Comparison of ENCODE assay signal across 15 cellular contexts in the genomic region with DNA sequence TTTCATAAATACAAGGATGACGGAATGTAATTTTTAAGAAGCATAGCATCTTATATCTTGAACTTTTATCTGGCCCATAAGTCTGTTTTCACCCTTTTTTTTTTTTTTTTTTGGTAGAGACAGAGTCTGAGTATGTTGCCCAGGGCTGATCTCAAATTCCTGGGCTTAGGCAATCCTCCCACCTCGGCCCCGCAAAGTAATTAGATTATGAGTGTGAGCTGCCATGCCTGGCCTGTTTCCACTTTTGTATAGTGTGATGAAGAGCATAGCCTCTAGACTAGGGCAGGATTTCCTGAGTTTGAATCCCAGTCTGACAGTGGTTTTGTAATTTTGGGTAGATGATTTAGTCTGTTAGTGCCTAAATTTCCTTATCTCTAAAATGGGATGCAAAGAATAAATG. TPM values are rescaled to one million over a fixed set of nuclear protein-coding genes. Genes with fewer than 3 reads are reported as not detected.
DNase-seq lines count a peak whose midpoint lies in the region; ATAC-seq and TF ChIP-seq lines count a peak whose summit lies in the region.
"Had no signal": no experiment of that assay in that cellular context is flagged by ENCODE, and none has a peak within 500 bp of the region (broad histone marks: within the 10 kb centered on the region; RNA-seq: fewer than 3 reads in every experiment).

No MANE protein-coding gene starts in this region.

- POLR2A ChIA-PET in activated CD4-positive, alpha-beta T cell treated with anti-CD3 and anti-CD28 coated beads for 36 hours (lab: Charles Lee), result no interaction called here

- H3K4me3 Mint-ChIP-seq in activated CD4-positive, alpha-beta T cell treated with anti-CD3 and anti-CD28 coated beads, Interleukin-2, amount 10 ng/mL, durations not matched to agents 24 days and 14 days, result no peak overlapping the region
- no peak overlapping the region for H3K4me3 Mint-ChIP-seq in activated CD4-positive, alpha-beta T cell treated with anti-CD3 and anti-CD28 coated beads for 36 hours
- no peak overlapping the region for H3K4me3 Mint-ChIP-seq in endothelial cell (ENCODE audit: unreplicated experiment)
- no peak overlapping the region for H3K4me3 Mint-ChIP-seq in activated CD8-positive, alpha-beta memory T cell treated with anti-CD3 and anti-CD28 coated beads, Interleukin-2, amount 10 ng/mL, durations not matched to agents 7 days and 5 days

- no peak for TF ChIP-seq CTCF in endothelial cell (IDR thresholded peaks at IDR 0.05; ENCODE audit: unreplicated experiment)
- no peak for TF ChIP-seq CTCF in omental fat pad (IDR thresholded peaks at IDR 0.05)

- intact Hi-C loops in activated CD4-positive, alpha-beta T cell treated with anti-CD3 and anti-CD28 coated beads, Interleukin-2, amount 10 ng/mL, durations not matched to agents 24 days and 14 days (cut with micrococcal nuclease), result loop anchor here (2.0 kb wide), 1 partner anchor 15 kb away; no protein-coding TSS in a partner anchor
- intact Hi-C loops in activated CD4-positive, alpha-beta T cell treated with anti-CD3 and anti-CD28 coated beads for 36 hours (cut with DNase I, micrococcal nuclease), result loop anchor here in 1 of 2 experiments (2.0 kb wide), 1 partner anchor 15 kb away; no protein-coding TSS in a partner anchor
- intact Hi-C loops in posterior vena cava (cut with DNase I), result no loop called here

- no peak for ATAC-seq in activated CD4-positive, alpha-beta T cell treated with anti-CD3 and anti-CD28 coated beads for 36 hours
- ATAC-seq in omental fat pad (ENCODE audit: low FRiP score) (peak; percentile 78), HG02642 (IDR thresholded peaks at IDR 0.05; ENCODE audit: poor library complexity, unreplicated experiment) (no peak)
- no peak for ATAC-seq in activated CD8-positive, alpha-beta memory T cell treated with anti-CD3 and anti-CD28 coated beads, Interleukin-2, amount 10 ng/mL, durations not matched to agents 7 days and 5 days
- ATAC-seq: K562 had no signal

- peak overlapping the region; percentile 10 for H3K27ac Mint-ChIP-seq in activated CD4-positive, alpha-beta T cell treated with anti-CD3 and anti-CD28 coated beads, Interleukin-2, amount 10 ng/mL, durations not matched to agents 24 days and 14 days
- H3K27ac Mint-ChIP-seq in activated CD4-positive, alpha-beta T cell treated with anti-CD3 and anti-CD28 coated beads for 36 hours, result no peak overlapping the region
- peak overlapping the region; percentile 84 for H3K27ac Mint-ChIP-seq in endothelial cell (ENCODE audit: unreplicated experiment)
- no peak overlapping the region for H3K27ac Mint-ChIP-seq in activated CD8-positive, alpha-beta memory T cell treated with anti-CD3 and anti-CD28 coated beads, Interleukin-2, amount 10 ng/mL, durations not matched to agents 7 days and 5 days

- no peaks in the 10 kb centered on the region for H3K27me3 Mint-ChIP-seq in activated CD4-positive, alpha-beta T cell treated with anti-CD3 and anti-CD28 coated beads, Interleukin-2, amount 10 ng/mL, durations not matched to agents 24 days and 14 days
- H3K27me3 Mint-ChIP-seq in activated CD4-positive, alpha-beta T cell treated with anti-CD3 and anti-CD28 coated beads for 36 hours, result no peaks in the 10 kb centered on the region
- peaks cover 7% of the 10 kb centered on the region for H3K27me3 Mint-ChIP-seq in endothelial cell (ENCODE audit: unreplicated experiment)
- no peaks in the 10 kb centered on the region for H3K27me3 Mint-ChIP-seq in activated CD8-positive, alpha-beta memory T cell treated with anti-CD3 and anti-CD28 coated beads, Interleukin-2, amount 10 ng/mL, durations not matched to agents 7 days and 5 days

- no peaks in the 10 kb centered on the region for H3K9me3 Mint-ChIP-seq in activated CD4-positive, alpha-beta T cell treated with anti-CD3 and anti-CD28 coated beads, Interleukin-2, amount 10 ng/mL, durations not matched to agents 24 days and 14 days
- H3K9me3 Mint-ChIP-seq in activated CD4-positive, alpha-beta T cell treated with anti-CD3 and anti-CD28 coated beads for 36 hours (ENCODE audit: low read depth), result peaks cover 1% of the 10 kb centered on the region
- no peaks in the 10 kb centered on the region for H3K9me3 Mint-ChIP-seq in endothelial cell (ENCODE audit: unreplicated experiment)
- H3K9me3 Mint-ChIP-seq in activated CD8-positive, alpha-beta memory T cell treated with anti-CD3 and anti-CD28 coated beads, Interleukin-2, amount 10 ng/mL, durations not matched to agents 7 days and 5 days (ENCODE audit: low read depth), result no peaks in the 10 kb centered on the region

- peaks cover 56% of the 10 kb centered on the region for H3K4me1 Mint-ChIP-seq in activated CD4-positive, alpha-beta T cell treated with anti-CD3 and anti-CD28 coated beads, Interleukin-2, amount 10 ng/mL, durations not matched to agents 24 days and 14 days
- H3K4me1 Mint-ChIP-seq in activated CD4-positive, alpha-beta T cell treated with anti-CD3 and anti-CD28 coated beads for 36 hours, result peaks cover 76% of the 10 kb centered on the region
- H3K4me1 Mint-ChIP-seq in endothelial cell (ENCODE audit: unreplicated experiment), result peaks cover 52% of the 10 kb centered on the region
- peaks cover 69% of the 10 kb centered on the region for H3K4me1 Mint-ChIP-seq in activated CD8-positive, alpha-beta memory T cell treated with anti-CD3 and anti-CD28 coated beads, Interleukin-2, amount 10 ng/mL, durations not matched to agents 7 days and 5 days

- CTCF ChIA-PET in activated CD4-positive, alpha-beta T cell treated with anti-CD3 and anti-CD28 coated beads for 36 hours (lab: Charles Lee), result interaction anchor here (0.9 to 1.0 kb wide), 2 partner anchors 10 to 14 kb away, joined by 4 to 5 read pairs; no protein-coding TSS in a partner anchor
- CTCF ChIA-PET in activated CD8-positive, alpha-beta memory T cell treated with anti-CD3 and anti-CD28 coated beads, Interleukin-2, amount 10 ng/mL, durations not matched to agents 7 days and 5 days (lab: Charles Lee), result interaction anchor here (1.1 to 6.0 kb wide), 4 partner anchors 10 to 17 kb away, joined by 3 to 31 read pairs (median 13); partner anchors contain the start of gene STIM2

- no peak for DNase-seq in activated CD4-positive, alpha-beta T cell treated with anti-CD3 and anti-CD28 coated beads, Interleukin-2, amount 10 ng/mL, durations not matched to agents 24 days and 14 days
- DNase-seq in activated CD4-positive, alpha-beta T cell treated with anti-CD3 and anti-CD28 coated beads for 36 hours, result no peak
- peak; percentile 68 for DNase-seq in SK-N-DZ (ENCODE audit: low spot score)
- no peak for DNase-seq in endothelial cell (ENCODE audit: low spot score)
- no peak for DNase-seq in omental fat pad (ENCODE audit: low spot score)
- DNase-seq in activated CD8-positive, alpha-beta memory T cell treated with anti-CD3 and anti-CD28 coated beads, Interleukin-2, amount 10 ng/mL, durations not matched to agents 7 days and 5 days, result no peak
- no peak for DNase-seq in posterior vena cava (ENCODE audit: low spot score)
- DNase-seq: activated CD4-positive, CD25-positive, alpha-beta regulatory T cell; activated T-cell treated with anti-CD3 and anti-CD28 coated beads for 4 hours; Calu3; effector memory CD4-positive, alpha-beta T cell; NCI-H187 treated with DMSO at 0.1 percent for 48 hours; testis had no signal

- peaks cover 13% of the 10 kb centered on the region for H3K36me3 Mint-ChIP-seq in activated CD4-positive, alpha-beta T cell treated with anti-CD3 and anti-CD28 coated beads, Interleukin-2, amount 10 ng/mL, durations not matched to agents 24 days and 14 days (ENCODE audit: low read depth)
- peaks cover 10% of the 10 kb centered on the region for H3K36me3 Mint-ChIP-seq in activated CD4-positive, alpha-beta T cell treated with anti-CD3 and anti-CD28 coated beads for 36 hours (ENCODE audit: low read depth)
- H3K36me3 Mint-ChIP-seq in endothelial cell (ENCODE audit: low read depth, unreplicated experiment), result peaks cover 10% of the 10 kb centered on the region
- H3K36me3 Mint-ChIP-seq in activated CD8-positive, alpha-beta memory T cell treated with anti-CD3 and anti-CD28 coated beads, Interleukin-2, amount 10 ng/mL, durations not matched to agents 7 days and 5 days, result peaks cover 24% of the 10 kb centered on the region

RNA-seq across cellular contexts. Expression of gene STIM2, which starts 11.0 kb away (rescaled TPM):
- total RNA-seq in activated CD4-positive, alpha-beta T cell treated with anti-CD3 and anti-CD28 coated beads, Interleukin-2, amount 10 ng/mL, durations not matched to agents 24 days and 14 days, result 43.2 and 46.0 TPM in 2 replicates
- 10 to 100 TPM; 32.9 to 36.4 TPM for total RNA-seq in activated CD4-positive, alpha-beta T cell treated with anti-CD3 and anti-CD28 coated beads for 36 hours
- polyA plus RNA-seq in SK-N-DZ (2014; cell fraction: cytosol; rRNA removed), result 9.9 and 10.7 TPM in 2 replicates
- 23.8 and 27.4 TPM in 2 replicates for polyA plus RNA-seq in SK-N-DZ (2014; cell fraction: nucleus; rRNA removed)
- total RNA-seq in endothelial cell (ENCODE audit: unreplicated experiment), result 65.7 TPM
- 10 to 100 TPM; 16.9 to 29.5 (median 22.4) TPM for total RNA-seq in omental fat pad
- 10 to 100 TPM; 54.6 to 66.3 TPM for total RNA-seq in activated CD8-positive, alpha-beta memory T cell treated with anti-CD3 and anti-CD28 coated beads, Interleukin-2, amount 10 ng/mL, durations not matched to agents 7 days and 5 days
- 10 to 100 TPM; 17.0 to 17.4 TPM for total RNA-seq in posterior vena cava

Comparison
In these comparisons a context has a peak if more than half of its experiments do, and no peak if none do; other contexts are left out.
1. H3K27ac Mint-ChIP-seq: peak in activated CD4-positive, alpha-beta T cell treated with anti-CD3 and anti-CD28 coated beads, Interleukin-2, amount 10 ng/mL, durations not matched to agents 24 days and 14 days (single experiment) and endothelial cell (single experiment); none in activated CD4-positive, alpha-beta T cell treated with anti-CD3 and anti-CD28 coated beads for 36 hours (single experiment) and activated CD8-positive, alpha-beta memory T cell treated with anti-CD3 and anti-CD28 coated beads, Interleukin-2, amount 10 ng/mL, durations not matched to agents 7 days and 5 days (single experiment).